Comparison of ENCODE assay signal across 35 cellular contexts in the genomic region with DNA sequence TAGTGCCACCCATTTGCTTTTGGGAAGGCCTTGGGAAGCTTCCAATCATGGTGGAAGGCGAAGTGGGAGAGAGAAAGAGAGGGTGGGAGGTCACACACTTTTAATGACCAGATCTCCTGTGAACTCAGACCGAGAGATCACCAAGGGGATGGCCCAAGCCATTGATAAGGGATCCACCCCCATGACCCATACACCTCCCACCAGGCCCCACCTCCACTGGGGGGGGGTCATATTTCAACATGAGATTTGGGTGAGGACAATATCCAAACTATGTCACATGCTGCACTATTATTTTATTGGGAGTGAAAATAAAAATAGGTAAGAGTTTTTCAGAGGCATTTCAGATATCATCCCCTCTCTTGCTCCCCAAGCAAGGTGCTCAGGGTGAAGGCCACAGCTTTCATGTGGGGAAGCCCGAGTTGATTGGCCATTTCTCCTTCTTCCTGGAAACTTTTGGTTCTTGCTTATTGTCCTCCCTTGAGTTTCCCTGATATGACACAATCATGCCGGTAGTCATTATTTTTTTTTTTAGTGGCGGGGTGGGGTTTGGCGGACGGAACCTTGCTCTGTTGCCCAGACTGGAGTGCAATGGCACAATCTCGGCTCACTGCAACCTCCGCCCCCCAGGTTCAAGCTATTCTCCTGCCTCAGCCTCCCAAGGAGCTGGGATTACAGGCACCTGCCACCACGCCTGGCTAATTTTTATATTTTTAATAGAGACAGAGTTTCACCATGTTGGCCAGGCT.
"Had no signal": no experiment of that assay in that cellular context is flagged by ENCODE, and none has a peak within 500 bp of the region (broad histone marks: within the 10 kb centered on the region; RNA-seq: fewer than 3 reads in every experiment).

No MANE protein-coding gene starts in this region.

- H3K4me1 Mint-ChIP-seq: activated B cell treated with CpG ODN at 0.5 μM for 24 hours; activated T-helper 17 cell treated with anti-CD3 and anti-CD28 coated beads, Interleukin-2, amount 50 U/mL, for 72 hours; T-helper 17 cell had no signal

- H3K27me3 Mint-ChIP-seq: activated naive CD8-positive, alpha-beta T cell treated with anti-CD3 and anti-CD28 coated beads for 36 hours had no signal

- H3K4me3 Mint-ChIP-seq: activated B cell treated with CpG ODN at 0.5 μM for 24 hours; activated CD8-positive, alpha-beta T cell treated with anti-CD3 and anti-CD28 coated beads for 36 hours; activated naive CD8-positive, alpha-beta T cell treated with anti-CD3 and anti-CD28 coated beads for 36 hours; activated naive CD8-positive, alpha-beta T cell treated with anti-CD3 and anti-CD28 coated beads, Interleukin-2, amount 50 U/mL, for 24 hours; activated T-cell treated with anti-CD3 and anti-CD28 coated beads, Interleukin-2, amount 50 U/mL, for 4 hours; activated T-helper 17 cell treated with anti-CD3 and anti-CD28 coated beads, Interleukin-2, amount 50 U/mL, for 72 hours; effector memory CD8-positive, alpha-beta T cell; T-helper 17 cell; T-helper 2 cell treated with Interferon-gamma antibody and Interleukin-4, amounts not matched to agents 5 μg/mL and 100 μg/mL, for 36 hours had no signal

- H3K36me3 ChIP-seq: adrenal gland, esophagus squamous epithelium, WERI-Rb-1 had no signal

- H3K27ac Mint-ChIP-seq: activated B cell treated with CpG ODN at 0.5 μM for 24 hours; activated CD8-positive, alpha-beta T cell treated with anti-CD3 and anti-CD28 coated beads for 36 hours; activated naive CD8-positive, alpha-beta T cell treated with anti-CD3 and anti-CD28 coated beads for 36 hours; activated naive CD8-positive, alpha-beta T cell treated with anti-CD3 and anti-CD28 coated beads, Interleukin-2, amount 50 U/mL, for 24 hours; activated T-helper 17 cell treated with anti-CD3 and anti-CD28 coated beads, Interleukin-2, amount 50 U/mL, for 72 hours; T-helper 17 cell; T-helper 2 cell treated with Interferon-gamma antibody and Interleukin-4, amounts not matched to agents 5 μg/mL and 100 μg/mL, for 36 hours had no signal

- H3K9me3 ChIP-seq: adrenal gland, body of pancreas, esophagus squamous epithelium had no signal

- H3K36me3 Mint-ChIP-seq: activated naive CD8-positive, alpha-beta T cell treated with anti-CD3 and anti-CD28 coated beads for 36 hours had no signal

- H3K4me1 ChIP-seq: adrenal gland, body of pancreas had no signal

- H3K4me3 ChIP-seq: adrenal gland, body of pancreas, esophagus squamous epithelium had no signal

- ATAC-seq: activated CD4-positive, CD25-positive, alpha-beta regulatory T cell treated with anti-CD3 and anti-CD28 coated beads, Interleukin-2, amount 50 U/mL, for 24 hours; activated CD8-positive, alpha-beta T cell treated with anti-CD3 and anti-CD28 coated beads for 36 hours; activated T-cell treated with anti-CD3 and anti-CD28 coated beads, Interleukin-2, amount 50 U/mL, for 4 hours; activated T-helper 17 cell treated with anti-CD3 and anti-CD28 coated beads, Interleukin-2, amount 50 U/mL, for 72 hours; body of pancreas; T-helper 17 cell had no signal

- DNase-seq: activated B cell treated with CpG ODN at 0.5 μM for 24 hours; activated CD4-positive, alpha-beta T cell treated with anti-CD3 and anti-CD28 coated beads for 48 hours; activated CD4-positive, alpha-beta T cell treated with anti-CD3 and anti-CD28 coated beads, Interleukin-2, amount 50 U/mL, for 1 hour; activated CD4-positive, alpha-beta T cell treated with anti-CD3 and anti-CD28 coated beads, Interleukin-2, amount 50 U/mL, for 48 hours; activated CD8-positive, alpha-beta memory T cell treated with anti-CD3 and anti-CD28 coated beads for 24 hours; activated effector memory CD4-positive, alpha-beta T cell treated with Interleukin-2 at 50 U/mL for 16 hours; activated gamma-delta T cell treated with Interleukin-2 at 50 U/mL for 16 hours; activated naive CD4-positive, alpha-beta T cell treated with anti-CD3 and anti-CD28 coated beads, Interleukin-2, amount 50 U/mL, for 16 hours; activated naive CD4-positive, alpha-beta T cell treated with Interleukin-2 at 50 U/mL for 16 hours; activated naive CD8-positive, alpha-beta T cell treated with anti-CD3 and anti-CD28 coated beads for 36 hours; activated naive CD8-positive, alpha-beta T cell treated with anti-CD3 and anti-CD28 coated beads, Interleukin-2, amount 50 U/mL, for 24 hours; activated T-cell treated with anti-CD3 and anti-CD28 coated beads, Interleukin-2, amount 50 U/mL, for 4 hours; adrenal gland; amygdala; aorta; body of pancreas; caudate nucleus; cortex of kidney; dermis blood vessel endothelial cell; effector CD4-positive, alpha-beta T cell; effector memory CD8-positive, alpha-beta T cell; esophagus squamous epithelium; foreskin melanocyte; T-helper 1 cell; T-helper 17 cell; T1000; WERI-Rb-1 had no signal

- H3K27me3 ChIP-seq: adrenal gland, body of pancreas, esophagus squamous epithelium had no signal

- H3K9me3 Mint-ChIP-seq: activated CD8-positive, alpha-beta T cell treated with anti-CD3 and anti-CD28 coated beads for 36 hours; activated naive CD8-positive, alpha-beta T cell treated with anti-CD3 and anti-CD28 coated beads, Interleukin-2, amount 50 U/mL, for 24 hours; activated T-cell treated with anti-CD3 and anti-CD28 coated beads, Interleukin-2, amount 50 U/mL, for 4 hours; activated T-helper 17 cell treated with anti-CD3 and anti-CD28 coated beads, Interleukin-2, amount 50 U/mL, for 72 hours; effector memory CD8-positive, alpha-beta T cell; T-helper 2 cell treated with Interferon-gamma antibody and Interleukin-4, amounts not matched to agents 5 μg/mL and 100 μg/mL, for 36 hours had no signal

- FAIRE-seq: colon, endometrium, endothelial cell of umbilical vein had no signal

- H3K27ac ChIP-seq: adrenal gland, body of pancreas, epithelial cell of prostate, esophagus squamous epithelium, WERI-Rb-1 had no signal
